15 cellular contexts compared by ENCODE assay signal in the genomic region with DNA sequence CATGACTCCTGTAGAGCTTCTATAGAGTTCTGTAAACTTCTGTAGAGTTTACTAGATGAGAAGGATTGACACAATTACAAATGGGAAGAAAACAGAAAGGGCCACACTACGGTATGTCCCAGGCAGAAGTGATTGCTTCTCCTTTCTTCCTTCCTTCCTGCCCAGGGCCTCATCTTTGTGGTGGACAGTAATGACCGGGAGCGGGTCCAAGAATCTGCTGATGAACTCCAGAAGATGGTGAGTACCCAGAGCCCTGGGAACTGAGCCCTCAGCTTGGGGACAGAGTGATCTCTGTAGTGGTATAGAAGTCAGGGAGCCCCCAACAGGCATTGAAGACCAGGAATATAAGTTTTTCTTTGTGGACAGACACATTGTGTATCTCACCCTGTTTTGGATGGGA. TPM values are rescaled to one million over a fixed set of nuclear protein-coding genes. Genes with fewer than 3 reads are reported as not detected.
DNase-seq lines count a peak whose midpoint lies in the region; ATAC-seq and TF ChIP-seq lines count a peak whose summit lies in the region.
"Had no signal": no experiment of that assay in that cellular context is flagged by ENCODE, and none has a peak within 500 bp of the region (broad histone marks: within the 10 kb centered on the region; RNA-seq: fewer than 3 reads in every experiment).

No MANE protein-coding gene starts in this region.

- no peaks in the 10 kb centered on the region for H3K36me3 ChIP-seq in testis (ENCODE audit: low read depth, missing control alignments)

- H3K27me3 ChIP-seq in testis, result no peaks in the 10 kb centered on the region
- H3K27me3 ChIP-seq: cardiac muscle cell, tibial artery had no signal

- TF ChIP-seq CTCF in AG10803 (conservative IDR thresholded peaks at IDR 0.05; ENCODE audit: low read length), result no peak
- no peak for TF ChIP-seq CTCF in testis (IDR thresholded peaks at IDR 0.05)

- ATAC-seq in memory B cell (ENCODE audit: low read depth), result no peak
- ATAC-seq in HG03378 (IDR thresholded peaks at IDR 0.05; ENCODE audit: unreplicated experiment), result no peak
- ATAC-seq in GM21360 (IDR thresholded peaks at IDR 0.05; ENCODE audit: unreplicated experiment), result no peak
- ATAC-seq: left colon had no signal

- H3K9me3 Mint-ChIP-seq in activated T-helper 2 cell treated with anti-CD3 and anti-CD28 coated beads, Interferon-gamma antibody, Interleukin-2, Interleukin-4, amounts not matched to agents 10 μg/mL and 5 μg/mL and 100 μg/mL, durations not matched to agents 14 hours and 24 hours and 36 hours, result no peaks in the 10 kb centered on the region
- no peaks in the 10 kb centered on the region for H3K9me3 Mint-ChIP-seq in memory B cell

- TF ChIP-seq POLR2A in testis (IDR thresholded peaks at IDR 0.05), result no peak

- H3K4me3 Mint-ChIP-seq in activated T-helper 2 cell treated with anti-CD3 and anti-CD28 coated beads, Interferon-gamma antibody, Interleukin-2, Interleukin-4, amounts not matched to agents 10 μg/mL and 5 μg/mL and 100 μg/mL, durations not matched to agents 14 hours and 24 hours and 36 hours (ENCODE audit: low read depth), result peak overlapping the region; percentile 92
- peak overlapping the region; percentile 99 for H3K4me3 Mint-ChIP-seq in memory B cell

- intact Hi-C loops in activated T-helper 2 cell treated with anti-CD3 and anti-CD28 coated beads, Interferon-gamma antibody, Interleukin-2, Interleukin-4, amounts not matched to agents 10 μg/mL and 5 μg/mL and 100 μg/mL, durations not matched to agents 14 hours and 24 hours and 36 hours (cut with micrococcal nuclease), result loop anchor here (5.0 kb wide), 1 partner anchor 198 kb away; a partner anchor contains a TSS
- intact Hi-C loops in testis (cut with DNase I; ENCODE audit: low total_unique reads), result no loop called here

- peaks cover 23% of the 10 kb centered on the region for H3K36me3 Mint-ChIP-seq in activated T-helper 2 cell treated with anti-CD3 and anti-CD28 coated beads, Interferon-gamma antibody, Interleukin-2, Interleukin-4, amounts not matched to agents 10 μg/mL and 5 μg/mL and 100 μg/mL, durations not matched to agents 14 hours and 24 hours and 36 hours (ENCODE audit: low read depth)
- H3K36me3 Mint-ChIP-seq in memory B cell, result peaks cover 10% of the 10 kb centered on the region

- 63 to 71% methylated on average over 3 of the region's 3 CpGs for WGBS in testis, 2 donors

- H3K27ac ChIP-seq in testis, result no peak overlapping the region
- H3K27ac ChIP-seq: cardiac muscle cell, HL-60 had no signal

- DNase-seq in AG10803 (ENCODE audit: low read depth) (peak; percentile 41), EH (ENCODE audit: low read depth) (peak; percentile 68), memory B cell (ENCODE audit: low spot score in 2 of 2) (no peak), testis (no peak)
- DNase-seq in activated T-helper 2 cell treated with anti-CD3 and anti-CD28 coated beads, Interferon-gamma antibody, Interleukin-2, Interleukin-4, amounts not matched to agents 10 μg/mL and 5 μg/mL and 100 μg/mL, durations not matched to agents 14 hours and 24 hours and 36 hours (ENCODE audit: low spot score), result no peak
- no peak for DNase-seq in stimulated activated CD4-positive, alpha-beta T cell treated with anti-CD3 and anti-CD28 coated beads, Interleukin-2, amount 100 ng/mL, for 24 hours
- DNase-seq: DMS 273 treated with DMSO at 0.1 percent for 48 hours, left colon, NCI-H526, tibial artery had no signal

- H3K9me3 ChIP-seq in testis, result no peaks in the 10 kb centered on the region
- H3K9me3 ChIP-seq: tibial artery had no signal

- peak overlapping the region; percentile 44 for H3K27ac Mint-ChIP-seq in activated T-helper 2 cell treated with anti-CD3 and anti-CD28 coated beads, Interferon-gamma antibody, Interleukin-2, Interleukin-4, amounts not matched to agents 10 μg/mL and 5 μg/mL and 100 μg/mL, durations not matched to agents 14 hours and 24 hours and 36 hours
- peak overlapping the region; percentile 75 for H3K27ac Mint-ChIP-seq in memory B cell

- H3K4me3 ChIP-seq in AG10803 (ENCODE audit: low read length) (peak overlapping the region; percentile 92), testis (no peak overlapping the region)
- H3K4me3 ChIP-seq: cardiac muscle cell had no signal

- H3K4me1 ChIP-seq in testis, result peaks cover 18% of the 10 kb centered on the region

- H3K4me1 Mint-ChIP-seq in activated T-helper 2 cell treated with anti-CD3 and anti-CD28 coated beads, Interferon-gamma antibody, Interleukin-2, Interleukin-4, amounts not matched to agents 10 μg/mL and 5 μg/mL and 100 μg/mL, durations not matched to agents 14 hours and 24 hours and 36 hours (ENCODE audit: low read depth), result peaks cover 20% of the 10 kb centered on the region
- peaks cover 19% of the 10 kb centered on the region for H3K4me1 Mint-ChIP-seq in memory B cell

- no peaks in the 10 kb centered on the region for H3K27me3 Mint-ChIP-seq in activated T-helper 2 cell treated with anti-CD3 and anti-CD28 coated beads, Interferon-gamma antibody, Interleukin-2, Interleukin-4, amounts not matched to agents 10 μg/mL and 5 μg/mL and 100 μg/mL, durations not matched to agents 14 hours and 24 hours and 36 hours (ENCODE audit: low read depth)
- no peaks in the 10 kb centered on the region for H3K27me3 Mint-ChIP-seq in memory B cell

RNA-seq across cellular contexts. Expression of a gene that starts 1.7 kb away (rescaled TPM):
- total RNA-seq in activated T-helper 2 cell treated with anti-CD3 and anti-CD28 coated beads, Interferon-gamma antibody, Interleukin-2, Interleukin-4, amounts not matched to agents 10 μg/mL and 5 μg/mL and 100 μg/mL, durations not matched to agents 14 hours and 24 hours and 36 hours, result 133 TPM in 2 replicates
- 100 to 1,000 TPM; 171 to 190 TPM for total RNA-seq in testis
- 161 TPM for polyA plus RNA-seq in testis (ENCODE audit: insufficient read depth, low read depth, low replicate concordance)

RNA-seq across cellular contexts. Expression of a gene that starts 3.6 kb away (rescaled TPM):
- 0.99 and 1.4 TPM in 2 replicates for total RNA-seq in activated T-helper 2 cell treated with anti-CD3 and anti-CD28 coated beads, Interferon-gamma antibody, Interleukin-2, Interleukin-4, amounts not matched to agents 10 μg/mL and 5 μg/mL and 100 μg/mL, durations not matched to agents 14 hours and 24 hours and 36 hours
- 100 to 1,000 TPM in 1 of 2 donors, 10 to 100 TPM in 1; 40.4 to 143 TPM for total RNA-seq in testis
- polyA plus RNA-seq in testis (ENCODE audit: insufficient read depth, low read depth, low replicate concordance), result 140 TPM

RNA-seq across cellular contexts. Expression of a gene that starts 4.5 kb away (rescaled TPM):
- total RNA-seq in activated T-helper 2 cell treated with anti-CD3 and anti-CD28 coated beads, Interferon-gamma antibody, Interleukin-2, Interleukin-4, amounts not matched to agents 10 μg/mL and 5 μg/mL and 100 μg/mL, durations not matched to agents 14 hours and 24 hours and 36 hours, result 14.4 and 15.1 TPM in 2 replicates
- 10 to 100 TPM; 35.6 to 38.1 TPM for total RNA-seq in testis
- 39.0 TPM for polyA plus RNA-seq in testis (ENCODE audit: insufficient read depth, low read depth, low replicate concordance)

RNA-seq across cellular contexts. Expression of a gene that starts 28.0 kb away (rescaled TPM):
- not detected in 2 replicates for total RNA-seq in activated T-helper 2 cell treated with anti-CD3 and anti-CD28 coated beads, Interferon-gamma antibody, Interleukin-2, Interleukin-4, amounts not matched to agents 10 μg/mL and 5 μg/mL and 100 μg/mL, durations not matched to agents 14 hours and 24 hours and 36 hours
- total RNA-seq in testis, result under 1 TPM; 0.50 to 0.55 TPM
- polyA plus RNA-seq in testis (ENCODE audit: insufficient read depth, low read depth, low replicate concordance), result 0.95 TPM
- total RNA-seq: cardiac muscle cell, fibroblast of villous mesenchyme had no signal
- polyA plus RNA-seq: cardiac muscle cell had no signal

Comparison
In these comparisons a context has a peak if more than half of its experiments do, and no peak if none do; other contexts are left out.
1. DNase-seq: peak in AG10803 (single experiment) and EH (single experiment); none in activated T-helper 2 cell treated with anti-CD3 and anti-CD28 coated beads, Interferon-gamma antibody, Interleukin-2, Interleukin-4, amounts not matched to agents 10 μg/mL and 5 μg/mL and 100 μg/mL, durations not matched to agents 14 hours and 24 hours and 36 hours (single experiment), memory B cell (0 of 2), stimulated activated CD4-positive, alpha-beta T cell treated with anti-CD3 and anti-CD28 coated beads, Interleukin-2, amount 100 ng/mL, for 24 hours (0 of 2) and testis (single experiment).
2. RNA of a gene that starts 3.6 kb away (total RNA-seq): 40.4 to 143 TPM in testis; 0.99 to 1.4 TPM in activated T-helper 2 cell treated with anti-CD3 and anti-CD28 coated beads, Interferon-gamma antibody, Interleukin-2, Interleukin-4, amounts not matched to agents 10 μg/mL and 5 μg/mL and 100 μg/mL, durations not matched to agents 14 hours and 24 hours and 36 hours; every median in the first group is over 10 times any median in the second.